In the genomic region with DNA sequence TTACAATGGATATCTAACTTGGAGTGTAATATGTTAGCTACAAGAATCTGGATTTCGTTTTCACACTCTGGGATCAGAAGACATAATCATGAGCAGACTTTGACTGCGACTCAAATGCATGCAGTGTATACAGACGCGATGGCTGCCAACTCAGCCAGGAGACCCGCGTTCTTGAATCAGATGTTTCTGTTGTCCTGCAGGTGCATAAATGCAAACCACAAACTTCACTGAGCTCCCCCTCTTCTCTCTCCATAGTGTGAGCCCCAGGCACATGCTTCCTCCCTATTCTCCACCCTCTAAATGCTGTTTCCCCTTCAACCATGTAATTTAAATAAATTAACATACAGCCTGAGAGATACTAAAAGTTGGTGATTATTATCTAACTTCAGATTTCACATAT, we compare ENCODE assay signal across 32 cellular contexts.
"Had no signal": no experiment of that assay in that cellular context is flagged by ENCODE, and none has a peak within 500 bp of the region (broad histone marks: within the 10 kb centered on the region; RNA-seq: fewer than 3 reads in every experiment).

No MANE protein-coding gene starts in this region.

- DNase-seq: activated B cell treated with CpG ODN at 0.5 μM for 24 hours; activated CD4-positive, alpha-beta memory T cell treated with anti-CD3 and anti-CD28 coated beads for 36 hours; activated CD4-positive, alpha-beta T cell treated with anti-CD3 and anti-CD28 coated beads for 4 hours; activated CD4-positive, alpha-beta T cell treated with anti-CD3 and anti-CD28 coated beads, Interleukin-2, amount 10 ng/mL, durations not matched to agents 24 days and 14 days; activated CD4-positive, alpha-beta T cell treated with anti-CD3 and anti-CD28 coated beads, Interleukin-2, amount 50 U/mL, for 1 hour; activated CD4-positive, alpha-beta T cell treated with anti-CD3 and anti-CD28 coated beads, Interleukin-2, amount 50 U/mL, for 4 hours; activated CD4-positive, CD25-positive, alpha-beta regulatory T cell treated with anti-CD3 and anti-CD28 coated beads, Interleukin-2, amount 50 U/mL, for 72 hours; activated CD8-positive, alpha-beta memory T cell treated with anti-CD3 and anti-CD28 coated beads, Interleukin-2, amount 50 U/mL, for 4 hours; activated CD8-positive, alpha-beta T cell treated with anti-CD3 and anti-CD28 coated beads for 36 hours; activated effector memory CD4-positive, alpha-beta T cell treated with anti-CD3 and anti-CD28 coated beads, Interleukin-2, amount 50 U/mL, for 16 hours; activated gamma-delta T cell treated with Interleukin-2 at 50 U/mL for 16 hours; activated naive CD4-positive, alpha-beta T cell; activated naive CD4-positive, alpha-beta T cell treated with anti-CD3 and anti-CD28 coated beads for 36 hours; activated naive CD4-positive, alpha-beta T cell treated with anti-CD3 and anti-CD28 coated beads, Interleukin-2, amount 50 U/mL, for 16 hours; activated naive CD8-positive, alpha-beta T cell treated with anti-CD3 and anti-CD28 coated beads for 36 hours; activated T-cell treated with anti-CD3 and anti-CD28 coated beads for 4 hours; activated T-cell treated with anti-CD3 and anti-CD28 coated beads, Interleukin-2, amount 50 U/mL, for 1 hour; activated T-cell treated with anti-CD3 and anti-CD28 coated beads, Interleukin-2, amount 50 U/mL, for 4 hours; activated T-cell treated with anti-CD3 and anti-CD28 coated beads, Interleukin-2, amount 50 U/mL, for 72 hours; adrenal gland; amniotic stem cell; aorta; body of pancreas; brain microvascular endothelial cell; central memory CD4-positive, alpha-beta T cell; T-helper 1 cell; T-helper 2 cell; T-helper 9 cell had no signal

- H3K4me3 ChIP-seq: adrenal gland, body of pancreas, breast epithelium had no signal

- ATAC-seq: activated CD8-positive, alpha-beta T cell treated with anti-CD3 and anti-CD28 coated beads for 36 hours; activated naive CD4-positive, alpha-beta T cell treated with anti-CD3 and anti-CD28 coated beads, Interleukin-2, amount 50 U/mL, for 72 hours; activated T-cell treated with anti-CD3 and anti-CD28 coated beads, Interleukin-2, amount 50 U/mL, for 4 hours; activated T-cell treated with anti-CD3 and anti-CD28 coated beads, Interleukin-2, amount 50 U/mL, for 72 hours; activated T-helper 17 cell treated with anti-CD3 and anti-CD28 coated beads, Interleukin-2, amount 50 U/mL, for 72 hours; body of pancreas had no signal

- H3K36me3 ChIP-seq: adrenal gland, brain microvascular endothelial cell, breast epithelium had no signal

- H3K4me1 ChIP-seq: adrenal gland, breast epithelium had no signal

- H3K9me3 ChIP-seq: adrenal gland, body of pancreas, breast epithelium had no signal

- H3K27me3 ChIP-seq: adrenal gland, body of pancreas, brain microvascular endothelial cell, breast epithelium had no signal

- H3K27ac ChIP-seq: adrenal gland, body of pancreas, brain microvascular endothelial cell, breast epithelium, VCaP had no signal
